10 cellular contexts compared by ENCODE assay signal in the genomic region with DNA sequence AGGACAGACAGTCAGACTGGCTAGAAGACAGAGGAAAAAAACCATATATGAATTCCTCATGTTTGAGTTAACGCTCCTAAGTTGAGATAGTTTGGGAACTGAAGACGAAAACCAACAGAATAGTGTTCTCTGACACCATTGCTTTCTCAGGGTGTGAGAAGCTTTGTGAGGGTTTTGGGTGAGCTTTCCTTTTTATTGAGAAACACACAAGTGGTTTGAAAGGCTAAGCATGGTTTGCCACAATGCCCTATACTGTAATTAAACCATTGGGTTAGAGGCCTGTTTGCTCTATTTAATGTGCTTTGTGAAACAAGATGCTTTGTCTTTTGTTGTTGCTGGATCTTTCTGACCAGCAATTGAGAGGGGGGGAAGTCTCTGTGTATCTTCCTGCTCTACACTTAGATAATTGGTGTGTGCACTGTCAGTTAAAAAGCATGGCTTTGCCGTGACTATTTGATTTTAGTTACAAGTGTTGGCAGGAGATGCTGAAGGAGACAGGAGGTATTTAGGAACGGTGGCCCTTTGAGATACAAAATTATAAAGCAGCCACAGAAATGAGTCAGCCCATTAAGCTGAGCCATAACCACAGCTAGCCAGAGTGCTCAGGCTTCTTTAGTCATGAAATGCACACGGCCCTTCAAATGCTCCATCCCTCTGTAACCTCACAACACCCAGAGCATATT.
DNase-seq lines count a peak whose midpoint lies in the region; ATAC-seq and TF ChIP-seq lines count a peak whose summit lies in the region.
"Had no signal": no experiment of that assay in that cellular context is flagged by ENCODE, and none has a peak within 500 bp of the region (broad histone marks: within the 10 kb centered on the region; RNA-seq: fewer than 3 reads in every experiment).

No MANE protein-coding gene starts in this region.

- DNase-seq in EH (ENCODE audit: low read depth) (peak; percentile 98), LoVo (ENCODE audit: low spot score) (peak; percentile 54), T1000 (lab: John Stamatoyannopoulos, UW) (peak; percentile 47), kidney tubule cell (ENCODE audit: low spot score) (peak; percentile 66), body of pancreas (no peak), Calu3 (no peak)
- no peak for DNase-seq in activated T-helper 1 cell treated with anti-CD3 and anti-CD28 coated beads, Interleukin-12 subunit alpha, Interleukin-12 subunit beta, Interleukin-2, Interleukin-4 antibody, amounts not matched to agents 30 ng/mL and 10 ng/mL and 1 ng/mL, durations not matched to agents 14 hours and 24 hours and 36 hours (ENCODE audit: low spot score)

- no peaks in the 10 kb centered on the region for H3K9me3 ChIP-seq in body of pancreas

- no peak for ATAC-seq in body of pancreas
- ATAC-seq in GM19023 (IDR thresholded peaks at IDR 0.05; ENCODE audit: unreplicated experiment), result no peak

- H3K4me1 ChIP-seq in body of pancreas, result no peaks in the 10 kb centered on the region

- H3K27me3 ChIP-seq in body of pancreas, result no peaks in the 10 kb centered on the region

- no peaks in the 10 kb centered on the region for H3K4me1 Mint-ChIP-seq in Calu3 (ENCODE audit: low read depth, unreplicated experiment)
- peaks cover 17% of the 10 kb centered on the region for H3K4me1 Mint-ChIP-seq in activated T-helper 1 cell treated with anti-CD3 and anti-CD28 coated beads, Interleukin-12 subunit alpha, Interleukin-12 subunit beta, Interleukin-2, Interleukin-4 antibody, amounts not matched to agents 30 ng/mL and 10 ng/mL and 1 ng/mL, durations not matched to agents 14 hours and 24 hours and 36 hours (ENCODE audit: low read depth)

- no peaks in the 10 kb centered on the region for H3K27me3 Mint-ChIP-seq in Calu3 (ENCODE audit: unreplicated experiment)
- peaks cover 13% of the 10 kb centered on the region for H3K27me3 Mint-ChIP-seq in activated T-helper 1 cell treated with anti-CD3 and anti-CD28 coated beads, Interleukin-12 subunit alpha, Interleukin-12 subunit beta, Interleukin-2, Interleukin-4 antibody, amounts not matched to agents 30 ng/mL and 10 ng/mL and 1 ng/mL, durations not matched to agents 14 hours and 24 hours and 36 hours (ENCODE audit: insufficient read depth)

- TF ChIP-seq POLR2A in body of pancreas (IDR thresholded peaks at IDR 0.05), result no peak

- no TSS peak for BruUV-seq in Calu3 (replicated peaks; lab: Mats Ljungman, UMichigan)

- CTCF ChIA-PET in Calu3 (lab: Charles Lee), result no interaction called here

- no peaks in the 10 kb centered on the region for H3K36me3 Mint-ChIP-seq in Calu3 (ENCODE audit: insufficient read depth, unreplicated experiment)
- peaks cover 13% of the 10 kb centered on the region for H3K36me3 Mint-ChIP-seq in activated T-helper 1 cell treated with anti-CD3 and anti-CD28 coated beads, Interleukin-12 subunit alpha, Interleukin-12 subunit beta, Interleukin-2, Interleukin-4 antibody, amounts not matched to agents 30 ng/mL and 10 ng/mL and 1 ng/mL, durations not matched to agents 14 hours and 24 hours and 36 hours (ENCODE audit: low read depth)

- H3K27ac ChIP-seq in body of pancreas, result no peak overlapping the region
- H3K27ac ChIP-seq: coronary artery had no signal

- WGBS in body of pancreas, 2 donors, result 38 to 47% methylated on average over 5 of the region's 5 CpGs

- TF ChIP-seq CTCF in body of pancreas (IDR thresholded peaks at IDR 0.05), result no peak
- no peak for TF ChIP-seq CTCF in Calu3 (IDR thresholded peaks at IDR 0.05; ENCODE audit: unreplicated experiment)

- H3K36me3 ChIP-seq in body of pancreas (replicated peaks in 1 of 2; ENCODE audit: insufficient read depth in 1 of 2, low read depth in 2 of 2), result no peaks in the 10 kb centered on the region

- no peaks in the 10 kb centered on the region for H3K9me3 Mint-ChIP-seq in Calu3 (ENCODE audit: low read depth, unreplicated experiment)
- H3K9me3 Mint-ChIP-seq in activated T-helper 1 cell treated with anti-CD3 and anti-CD28 coated beads, Interleukin-12 subunit alpha, Interleukin-12 subunit beta, Interleukin-2, Interleukin-4 antibody, amounts not matched to agents 30 ng/mL and 10 ng/mL and 1 ng/mL, durations not matched to agents 14 hours and 24 hours and 36 hours, result peaks cover 31% of the 10 kb centered on the region

- H3K27ac Mint-ChIP-seq in Calu3 (ENCODE audit: unreplicated experiment), result no peak overlapping the region
- H3K27ac Mint-ChIP-seq in activated T-helper 1 cell treated with anti-CD3 and anti-CD28 coated beads, Interleukin-12 subunit alpha, Interleukin-12 subunit beta, Interleukin-2, Interleukin-4 antibody, amounts not matched to agents 30 ng/mL and 10 ng/mL and 1 ng/mL, durations not matched to agents 14 hours and 24 hours and 36 hours, result no peak overlapping the region
- H3K27ac Mint-ChIP-seq: T-helper 1 cell treated with Interleukin-12 subunit alpha and Interleukin-12 subunit beta and Interleukin-4 antibody, amounts not matched to agents 30 μg/mL and 1 μg/mL, for 36 hours had no signal

- no peak overlapping the region for H3K4me3 Mint-ChIP-seq in Calu3 (ENCODE audit: low read depth, unreplicated experiment)
- no peak overlapping the region for H3K4me3 Mint-ChIP-seq in activated T-helper 1 cell treated with anti-CD3 and anti-CD28 coated beads, Interleukin-12 subunit alpha, Interleukin-12 subunit beta, Interleukin-2, Interleukin-4 antibody, amounts not matched to agents 30 ng/mL and 10 ng/mL and 1 ng/mL, durations not matched to agents 14 hours and 24 hours and 36 hours
- H3K4me3 Mint-ChIP-seq: T-helper 1 cell treated with Interleukin-12 subunit alpha and Interleukin-12 subunit beta and Interleukin-4 antibody, amounts not matched to agents 30 μg/mL and 1 μg/mL, for 36 hours had no signal

- intact Hi-C loops in body of pancreas (cut with DNase I) (no loop called here), Calu3 (cut with micrococcal nuclease; ENCODE audit: unreplicated experiment) (no loop called here)
- intact Hi-C loops in activated T-helper 1 cell treated with anti-CD3 and anti-CD28 coated beads, Interleukin-12 subunit alpha, Interleukin-12 subunit beta, Interleukin-2, Interleukin-4 antibody, amounts not matched to agents 30 ng/mL and 10 ng/mL and 1 ng/mL, durations not matched to agents 14 hours and 24 hours and 36 hours (cut with micrococcal nuclease), result no loop called here

- H3K4me3 ChIP-seq in body of pancreas, result no peak overlapping the region
- H3K4me3 ChIP-seq: coronary artery had no signal

Comparison
In these comparisons a context has a peak if more than half of its experiments do, and no peak if none do; other contexts are left out.
1. DNase-seq: peak in EH (single experiment), LoVo (single experiment), T1000 (single experiment) and kidney tubule cell (single experiment); none in body of pancreas (0 of 4), Calu3 (single experiment) and activated T-helper 1 cell treated with anti-CD3 and anti-CD28 coated beads, Interleukin-12 subunit alpha, Interleukin-12 subunit beta, Interleukin-2, Interleukin-4 antibody, amounts not matched to agents 30 ng/mL and 10 ng/mL and 1 ng/mL, durations not matched to agents 14 hours and 24 hours and 36 hours (single experiment).